ENCODE assay signal across 28 cellular contexts in genomic region chr17:74561580-74561979, GRCh38.
"Had no signal": no experiment of that assay in that cellular context is flagged by ENCODE, and none has a peak within 500 bp of the region (broad histone marks: within the 10 kb centered on the region; RNA-seq: fewer than 3 reads in every experiment).

No MANE protein-coding gene starts in this region.

- H3K4me1 Mint-ChIP-seq: immature natural killer cell, mesothelial cell of epicardium, nephron progenitor cell had no signal

- H3K9me3 Mint-ChIP-seq: immature natural killer cell, natural killer cell, type B pancreatic cell had no signal

- H3K4me3 Mint-ChIP-seq: immature natural killer cell; mesothelial cell of epicardium; natural killer cell; nephron progenitor cell; stimulated activated memory B cell treated with anti-CD40 and anti-IgM and Interleukin-4, amounts not matched to agents 10 μg/mL and 1 μg/mL and 100 μg/mL, for 72 hours; stimulated activated naive CD8-positive, alpha-beta T cell treated with anti-CD3 and anti-CD28 coated beads, Interleukin-15, amount 100 ng/mL, for 72 hours; type B pancreatic cell had no signal

- H3K9me3 ChIP-seq: left lung, lower lobe of right lung, ovary, right atrium auricular region, right lobe of liver, tibial nerve, uterus had no signal

- H3K4me2 ChIP-seq: smooth muscle cell had no signal

- DNase-seq: hypothalamus; immature natural killer cell; kidney; left colon; left lung; lower lobe of right lung; mammary epithelial cell; mesendoderm; naive B cell; natural killer cell; nephron progenitor cell; ovary; right lobe of liver; stimulated activated CD4-positive, alpha-beta T cell treated with anti-CD3 and anti-CD28 coated beads, Interleukin-1b, Interleukin-23, amount 100 ng/mL, for 48 hours; stimulated activated CD4-positive, alpha-beta T cell treated with anti-CD3 and anti-CD28 coated beads, Interleukin-2, amount 100 ng/mL, for 48 hours; stimulated activated CD4-positive, alpha-beta T cell treated with anti-CD3 and anti-CD28 coated beads, Interleukin-4, amount 100 ng/mL, for 4 hours; stimulated activated CD8-positive, alpha-beta memory T cell treated with anti-CD3 and anti-CD28 coated beads, Interleukin-4, amount 100 ng/mL, for 48 hours; stimulated activated naive CD4-positive, alpha-beta T cell treated with Interleukin-2 at 50 U/mL for 16 hours; stimulated activated naive CD8-positive, alpha-beta T cell treated with anti-CD3 and anti-CD28 coated beads, Interleukin-15, amount 100 ng/mL, for 72 hours; substantia nigra; uterus had no signal

- H3K4me3 ChIP-seq: left lung, lower lobe of right lung, ovary, right atrium auricular region, right lobe of liver, smooth muscle cell, tibial nerve, uterus had no signal

- H3K27ac ChIP-seq: left lung, lower lobe of right lung, ovary, right atrium auricular region, right lobe of liver, tibial nerve, uterus had no signal

- H3K27me3 Mint-ChIP-seq: stimulated activated naive CD8-positive, alpha-beta T cell treated with anti-CD3 and anti-CD28 coated beads, Interleukin-15, amount 100 ng/mL, for 72 hours had no signal

- ATAC-seq: left colon; left lung; lower lobe of right lung; natural killer cell; right lobe of liver; stimulated activated memory B cell treated with anti-CD40 and anti-IgM and Interleukin-4, amounts not matched to agents 10 μg/mL and 1 μg/mL and 100 μg/mL, for 72 hours; stimulated activated naive CD8-positive, alpha-beta T cell treated with anti-CD3 and anti-CD28 coated beads, Interleukin-15, amount 100 ng/mL, for 72 hours had no signal

- H3K36me3 Mint-ChIP-seq: immature natural killer cell; mesothelial cell of epicardium; natural killer cell; stimulated activated memory B cell treated with anti-CD40 and anti-IgM and Interleukin-4, amounts not matched to agents 10 μg/mL and 1 μg/mL and 100 μg/mL, for 72 hours; type B pancreatic cell had no signal

- H3K27ac Mint-ChIP-seq: immature natural killer cell; mesothelial cell of epicardium; natural killer cell; nephron progenitor cell; progenitor cell of endocrine pancreas; stimulated activated memory B cell treated with anti-CD40 and anti-IgM and Interleukin-4, amounts not matched to agents 10 μg/mL and 1 μg/mL and 100 μg/mL, for 72 hours; type B pancreatic cell had no signal

- H3K4me1 ChIP-seq: lower lobe of right lung, right atrium auricular region, right lobe of liver, tibial nerve, uterus had no signal

- H3K36me3 ChIP-seq: left lung, lower lobe of right lung, ovary, right atrium auricular region, right lobe of liver, tibial nerve, uterus had no signal

- H3K27me3 ChIP-seq: ovary, right atrium auricular region, right lobe of liver, uterus had no signal
